15 cellular contexts compared by ENCODE assay signal in genomic region chr2:2875831-2876230, GRCh38.
DNase-seq lines count a peak whose midpoint lies in the region; ATAC-seq and TF ChIP-seq lines count a peak whose summit lies in the region.
"Had no signal": no experiment of that assay in that cellular context is flagged by ENCODE, and none has a peak within 500 bp of the region (broad histone marks: within the 10 kb centered on the region; RNA-seq: fewer than 3 reads in every experiment).

No MANE protein-coding gene starts in this region.

- no peak overlapping the region for H2BK15ac ChIP-seq in mesenchymal stem cell (ENCODE audit: low read depth, poor library complexity, severe bottlenecking)

- no peak overlapping the region for H4K8ac ChIP-seq in mesenchymal stem cell (ENCODE audit: low read length)

- peak overlapping the region; percentile 62 for H4K91ac ChIP-seq in mesenchymal stem cell (ENCODE audit: low read length)

- H3K4me3 Mint-ChIP-seq in chondrocyte (ENCODE audit: unreplicated experiment) = no peak overlapping the region
- H3K4me3 Mint-ChIP-seq in effector memory CD8-positive, alpha-beta T cell = no peak overlapping the region
- H3K4me3 Mint-ChIP-seq: CD4-positive, CD25-positive, alpha-beta regulatory T cell; CD8-positive, alpha-beta memory T cell had no signal

- H2AK5ac ChIP-seq in mesenchymal stem cell (ENCODE audit: low read length, severe bottlenecking) = no peak overlapping the region

- no peak overlapping the region for H2BK120ac ChIP-seq in mesenchymal stem cell (ENCODE audit: low read depth, low read length)

- no peak overlapping the region for H2AFZ ChIP-seq in mesenchymal stem cell (ENCODE audit: low read depth, low read length)
- no peak overlapping the region for H2AFZ ChIP-seq in neural cell (ENCODE audit: low read depth, low read length)
- no peak overlapping the region for H2AFZ ChIP-seq in osteoblast (ENCODE audit: low read length)
- H2AFZ ChIP-seq: GM23248 had no signal

- H3K23ac ChIP-seq in mesenchymal stem cell (ENCODE audit: low read length in 2 of 2) = no peak overlapping the region

- DNase-seq in ecto neural progenitor cell (ENCODE audit: low spot score) = peak; percentile 19
- DNase-seq in mesenchymal stem cell = no peak
- no peak for DNase-seq in chondrocyte (ENCODE audit: low spot score)
- DNase-seq in osteoblast (ENCODE audit: insufficient read length, low spot score, missing footprints) = no peak
- no peak for DNase-seq in left ventricle myocardium inferior
- DNase-seq in effector memory CD8-positive, alpha-beta T cell = no peak
- DNase-seq: 8988T; CD4-positive, CD25-positive, alpha-beta regulatory T cell; CD8-positive, alpha-beta memory T cell; COR-L47; GM23248 had no signal

- WGBS in mesenchymal stem cell = 78% methylated on average over 6 of the region's 6 CpGs

- no peaks in the 10 kb centered on the region for H3K36me3 Mint-ChIP-seq in chondrocyte (ENCODE audit: low read depth)
- H3K36me3 Mint-ChIP-seq in effector memory CD8-positive, alpha-beta T cell (ENCODE audit: insufficient read depth) = no peaks in the 10 kb centered on the region
- H3K36me3 Mint-ChIP-seq: CD4-positive, CD25-positive, alpha-beta regulatory T cell; CD8-positive, alpha-beta memory T cell had no signal

- H3K27me3 Mint-ChIP-seq in chondrocyte (ENCODE audit: low read depth) = peaks cover 7% of the 10 kb centered on the region
- no peaks in the 10 kb centered on the region for H3K27me3 Mint-ChIP-seq in effector memory CD8-positive, alpha-beta T cell
- H3K27me3 Mint-ChIP-seq: CD4-positive, CD25-positive, alpha-beta regulatory T cell; CD8-positive, alpha-beta memory T cell had no signal

- no peak overlapping the region for H3K14ac ChIP-seq in mesenchymal stem cell (ENCODE audit: low read length in 2 of 2)

- H4K20me1 ChIP-seq in BLaER1 (no peaks in the 10 kb centered on the region), neural cell (ENCODE audit: insufficient read depth) (no peaks in the 10 kb centered on the region), osteoblast (ENCODE audit: insufficient read depth, low read length) (no peaks in the 10 kb centered on the region)
- H4K20me1 ChIP-seq: BLaER1 treated with 17β-estradiol and CSF1 and Interleukin-3, amounts not matched to agents 10 nM and 100 nM had no signal

- H3K27ac Mint-ChIP-seq in chondrocyte (ENCODE audit: unreplicated experiment) = no peak overlapping the region
- no peak overlapping the region for H3K27ac Mint-ChIP-seq in effector memory CD8-positive, alpha-beta T cell
- H3K27ac Mint-ChIP-seq: CD4-positive, CD25-positive, alpha-beta regulatory T cell; CD8-positive, alpha-beta memory T cell had no signal

- no peak overlapping the region for H2BK12ac ChIP-seq in mesenchymal stem cell (ENCODE audit: low read length in 2 of 2)

- H3K27me3 ChIP-seq in BLaER1 (no peaks in the 10 kb centered on the region), mesenchymal stem cell (ENCODE audit: control insufficient read depth in 1 of 2, insufficient read depth in 1 of 2, low read length in 2 of 2) (peaks cover 0 to 8% of the 10 kb centered on the region in 2 experiments), neural cell (ENCODE audit: insufficient read depth, low read depth, low read length) (no peaks in the 10 kb centered on the region), osteoblast (ENCODE audit: insufficient read depth, low read length) (no peaks in the 10 kb centered on the region), left ventricle myocardium inferior (ENCODE audit: low read depth) (peaks cover 7% of the 10 kb centered on the region)
- H3K27me3 ChIP-seq: BLaER1 treated with 17β-estradiol and CSF1 and Interleukin-3, amounts not matched to agents 10 nM and 100 nM had no signal

- H3K36me3 ChIP-seq in BLaER1 (no peaks in the 10 kb centered on the region), mesenchymal stem cell (ENCODE audit: control insufficient read depth in 1 of 2, insufficient read depth in 2 of 2, low read depth in 1 of 2, low read length in 2 of 2) (no peaks in the 10 kb centered on the region), neural cell (ENCODE audit: insufficient read depth, low read length) (no peaks in the 10 kb centered on the region), osteoblast (ENCODE audit: insufficient read depth, low read length) (no peaks in the 10 kb centered on the region), left ventricle myocardium inferior (no peaks in the 10 kb centered on the region)
- H3K36me3 ChIP-seq: BLaER1 treated with 17β-estradiol and CSF1 and Interleukin-3, amounts not matched to agents 10 nM and 100 nM; HAP-1 had no signal

- H3K79me1 ChIP-seq in mesenchymal stem cell (replicated peaks; ENCODE audit: low read length, poor library complexity, severe bottlenecking) = no peaks in the 10 kb centered on the region

- no peak for ATAC-seq in effector memory CD8-positive, alpha-beta T cell (replicated peaks)

- H3K9me3 ChIP-seq in BLaER1 (peaks cover 17% of the 10 kb centered on the region), mesenchymal stem cell (ENCODE audit: control insufficient read depth, low read length) (no peaks in the 10 kb centered on the region), neural cell (ENCODE audit: low read length) (no peaks in the 10 kb centered on the region), osteoblast (ENCODE audit: low read depth, low read length) (no peaks in the 10 kb centered on the region), left ventricle myocardium inferior (replicated peaks) (peaks cover 16% of the 10 kb centered on the region)
- H3K9me3 ChIP-seq: HAP-1 had no signal

- H3K27ac ChIP-seq in BLaER1 = no peak overlapping the region
- H3K27ac ChIP-seq in mesenchymal stem cell (ENCODE audit: low read length, poor library complexity, severe bottlenecking) = no peak overlapping the region
- H3K27ac ChIP-seq in neural cell (ENCODE audit: low read length) = peak overlapping the region; percentile 97
- H3K27ac ChIP-seq in osteoblast (ENCODE audit: low read depth, low read length) = no peak overlapping the region
- no peak overlapping the region for H3K27ac ChIP-seq in left ventricle myocardium inferior (replicated peaks)
- H3K27ac ChIP-seq: BLaER1 treated with 17β-estradiol and CSF1 and Interleukin-3, amounts not matched to agents 10 nM and 100 nM; GM23248 had no signal

- TF ChIP-seq EP300 in neural cell (conservative IDR thresholded peaks at IDR 0.05; ENCODE audit: poor library complexity, severe bottlenecking) = no peak

- no peak for TF ChIP-seq CTCF in neural cell (IDR thresholded peaks at IDR 0.05; ENCODE audit: poor library complexity, severe bottlenecking)
- TF ChIP-seq CTCF in chondrocyte (IDR thresholded peaks at IDR 0.05) = no peak
- no peak for TF ChIP-seq CTCF in osteoblast (IDR thresholded peaks at IDR 0.05; ENCODE audit: extremely low read depth, low read depth, low read length)
- no peak for TF ChIP-seq CTCF in left ventricle myocardium inferior (IDR thresholded peaks at IDR 0.05; ENCODE audit: borderline replicate concordance)

- no peak overlapping the region for H2BK5ac ChIP-seq in mesenchymal stem cell (ENCODE audit: low read depth, low read length, poor library complexity, severe bottlenecking)

- H3K18ac ChIP-seq in mesenchymal stem cell (ENCODE audit: low read depth in 1 of 2, low read length in 2 of 2) = no peak overlapping the region

- intact Hi-C loops in left ventricle myocardium inferior (cut with micrococcal nuclease) = no loop called here

- H3K4me2 ChIP-seq in BLaER1 (peak overlapping the region; percentile 12; the same call in 1 of the 2 replicates), mesenchymal stem cell (ENCODE audit: low read length, poor library complexity, severe bottlenecking) (no peak overlapping the region), neural cell (ENCODE audit: low read length) (no peak overlapping the region), osteoblast (ENCODE audit: insufficient read depth, low read length) (no peak overlapping the region)

- no peaks in the 10 kb centered on the region for H3K4me1 Mint-ChIP-seq in chondrocyte (ENCODE audit: low read depth)
- no peaks in the 10 kb centered on the region for H3K4me1 Mint-ChIP-seq in effector memory CD8-positive, alpha-beta T cell (ENCODE audit: low read depth in 2 of 2)
- H3K4me1 Mint-ChIP-seq: CD4-positive, CD25-positive, alpha-beta regulatory T cell; CD8-positive, alpha-beta memory T cell had no signal

- no peaks in the 10 kb centered on the region for H3F3A ChIP-seq in neural cell (ENCODE audit: insufficient read depth, low read length, poor library complexity, severe bottlenecking)

- no peak overlapping the region for H3K9ac ChIP-seq in BLaER1
- H3K9ac ChIP-seq in mesenchymal stem cell (ENCODE audit: low read length) = no peak overlapping the region
- peak overlapping the region; percentile 74 for H3K9ac ChIP-seq in neural cell (ENCODE audit: low read length)
- H3K9ac ChIP-seq: BLaER1 treated with 17β-estradiol and CSF1 and Interleukin-3, amounts not matched to agents 10 nM and 100 nM; GM23248 had no signal

- H3K4ac ChIP-seq in mesenchymal stem cell (ENCODE audit: low read depth in 1 of 2, low read length in 2 of 2) = no peak overlapping the region

- peaks cover 2% of the 10 kb centered on the region for H3K9me3 Mint-ChIP-seq in chondrocyte (ENCODE audit: low read depth)
- no peaks in the 10 kb centered on the region for H3K9me3 Mint-ChIP-seq in effector memory CD8-positive, alpha-beta T cell
- H3K9me3 Mint-ChIP-seq: CD8-positive, alpha-beta memory T cell had no signal

- H3K9me2 ChIP-seq in neural cell (ENCODE audit: insufficient read depth, low read length) = no peaks in the 10 kb centered on the region

- H3K4me3 ChIP-seq in BLaER1 = no peak overlapping the region
- no peak overlapping the region for H3K4me3 ChIP-seq in mesenchymal stem cell (ENCODE audit: insufficient read depth in 1 of 2, low read depth in 1 of 2, low read length in 2 of 2)
- peak overlapping the region; percentile 53 for H3K4me3 ChIP-seq in neural cell (ENCODE audit: low read length)
- no peak overlapping the region for H3K4me3 ChIP-seq in osteoblast (ENCODE audit: insufficient read depth, low read length)
- no peak overlapping the region for H3K4me3 ChIP-seq in left ventricle myocardium inferior
- H3K4me3 ChIP-seq: BLaER1 treated with 17β-estradiol and CSF1 and Interleukin-3, amounts not matched to agents 10 nM and 100 nM; GM23248; HAP-1 had no signal

- no peak for TF ChIP-seq RAD21 in neural cell (conservative IDR thresholded peaks at IDR 0.05)

- H3K79me2 ChIP-seq in neural cell (replicated peaks; ENCODE audit: insufficient read depth, low read length) (no peaks in the 10 kb centered on the region), osteoblast (ENCODE audit: insufficient read depth, low read length) (no peaks in the 10 kb centered on the region)

- H3K4me1 ChIP-seq in BLaER1 (peaks cover 38% of the 10 kb centered on the region), mesenchymal stem cell (ENCODE audit: control insufficient read depth, insufficient read depth, low read depth, low read length) (no peaks in the 10 kb centered on the region), osteoblast (ENCODE audit: insufficient read depth, low read length) (no peaks in the 10 kb centered on the region), left ventricle myocardium inferior (no peaks in the 10 kb centered on the region)
- H3K4me1 ChIP-seq: HAP-1 had no signal
